In the genomic region with DNA sequence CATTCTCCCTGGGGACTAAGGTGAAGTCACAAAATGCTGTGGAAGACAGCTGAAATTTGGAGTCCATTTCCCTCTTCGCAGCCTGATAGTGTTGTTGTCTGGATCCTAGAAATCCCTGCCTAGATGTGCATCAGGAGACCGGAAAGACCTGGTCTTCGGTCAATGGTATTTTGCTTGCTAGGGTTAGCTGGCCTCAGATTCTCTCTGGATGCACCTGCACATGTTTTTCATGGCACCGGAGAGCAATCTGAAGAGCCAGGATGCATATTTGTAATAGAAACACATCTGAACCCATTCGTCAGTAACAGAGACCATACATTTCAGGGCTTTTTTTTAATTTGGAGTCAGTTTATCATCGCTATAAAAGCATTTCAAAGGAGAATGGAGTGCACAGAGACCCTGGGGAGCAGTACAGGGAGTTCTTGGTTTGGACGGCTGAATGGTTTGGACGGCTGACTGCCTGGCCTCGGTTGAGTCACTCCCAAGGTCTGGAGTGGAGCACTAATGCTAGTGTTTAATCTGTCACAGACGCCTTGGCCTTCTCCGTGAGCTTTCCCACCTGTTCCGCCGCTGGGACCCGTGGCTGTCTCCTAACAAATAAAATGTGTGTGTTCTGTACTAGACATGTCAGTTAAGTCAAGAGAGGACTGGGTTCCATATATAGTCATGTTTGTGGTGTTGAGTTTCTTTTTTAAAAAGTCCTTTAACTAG, we compare ENCODE assay signal across 15 cellular contexts. TPM values are rescaled to one million over a fixed set of nuclear protein-coding genes. Genes with fewer than 3 reads are reported as not detected.
A peak's percentile ranks its signal among the peaks of the same experiment; 100 is the strongest.
DNase-seq lines count a peak whose midpoint lies in the region; ATAC-seq and TF ChIP-seq lines count a peak whose summit lies in the region.
"Had no signal": no experiment of that assay in that cellular context is flagged by ENCODE, and none has a peak within 500 bp of the region (broad histone marks: within the 10 kb centered on the region; RNA-seq: fewer than 3 reads in every experiment).

No MANE protein-coding gene starts in this region.

- no peak overlapping the region for H3K4ac ChIP-seq in neuronal stem cell (ENCODE audit: low read length)

- peak overlapping the region; percentile 86 for H2AFZ ChIP-seq in neuronal stem cell (ENCODE audit: low read length)
- H2AFZ ChIP-seq: hepatocyte had no signal

- in situ Hi-C loops in astrocyte of the spinal cord (cut with HindIII; ENCODE audit: low sequenced_read_pairs): no loop called here

- no peak overlapping the region for H4K8ac ChIP-seq in neuronal stem cell (ENCODE audit: low read depth, low read length)

- DNase-seq in astrocyte of the spinal cord (ENCODE audit: low read depth, low spot score) (peak; percentile 10), heart right ventricle (peak; percentile 63 to 74), neuronal stem cell (ENCODE audit: low spot score) (no peak), uterus (peak; percentile 89 to 92), NCI-H2171 (lab: John Stamatoyannopoulos, UW) (no peak), NCI-H1436 treated with DMSO at 0.1 percent for 48 hours (lab: John Stamatoyannopoulos, UW) (no peak)
- DNase-seq: activated naive CD8-positive, alpha-beta T cell treated with anti-CD3 and anti-CD28 coated beads, Interleukin-2, amount 10 ng/mL, durations not matched to agents 7 days and 5 days; CD4-positive, alpha-beta memory T cell; H9; stimulated activated CD4-positive, alpha-beta T cell treated with anti-CD3 and anti-CD28 coated beads, Interleukin-4, amount 100 ng/mL, for 4 hours; stimulated activated naive CD4-positive, alpha-beta T cell treated with Interleukin-2 at 50 U/mL for 16 hours had no signal

- H3K4me3 ChIP-seq in astrocyte of the spinal cord (ENCODE audit: low read depth, low read length): no peak overlapping the region
- H3K4me3 ChIP-seq in heart right ventricle: no peak overlapping the region
- H3K4me3 ChIP-seq in neuronal stem cell (ENCODE audit: low read length in 2 of 2): no peak overlapping the region
- H3K4me3 ChIP-seq in uterus: no peak overlapping the region
- H3K4me3 ChIP-seq: hepatocyte, prostate gland had no signal

- no peak overlapping the region for H2BK120ac ChIP-seq in neuronal stem cell (ENCODE audit: low read depth, low read length)

- TF ChIP-seq CTCF in astrocyte of the spinal cord (IDR thresholded peaks at IDR 0.05; ENCODE audit: low read depth, low read length) (no peak), heart right ventricle (IDR thresholded peaks at IDR 0.05) (no peak), uterus (IDR thresholded peaks at IDR 0.05) (no peak)

- ATAC-seq in heart right ventricle (peak; percentile 76 to 93 (median 86)), HG03342 (IDR thresholded peaks at IDR 0.05; ENCODE audit: unreplicated experiment) (no peak)

- H3K4me1 ChIP-seq in heart right ventricle: peaks cover 5 to 29% (median 19%) of the 10 kb centered on the region in 9 donors
- H3K4me1 ChIP-seq in neuronal stem cell (ENCODE audit: control insufficient read depth in 2 of 2, insufficient read depth in 1 of 2, low read depth in 1 of 2, low read length in 2 of 2): peaks cover 5 to 9% of the 10 kb centered on the region in 2 donors
- H3K4me1 ChIP-seq in uterus: peaks cover 0 to 9% of the 10 kb centered on the region in 2 donors
- H3K4me1 ChIP-seq: prostate gland had no signal

- no peaks in the 10 kb centered on the region for H3K36me3 ChIP-seq in heart right ventricle
- H3K36me3 ChIP-seq in neuronal stem cell (replicated peaks in 1 of 2; ENCODE audit: control insufficient read depth in 2 of 2, insufficient read depth in 2 of 2, low read length in 2 of 2): no peaks in the 10 kb centered on the region
- no peaks in the 10 kb centered on the region for H3K36me3 ChIP-seq in uterus
- H3K36me3 ChIP-seq: prostate gland had no signal

- no peaks in the 10 kb centered on the region for H3K9me3 ChIP-seq in heart right ventricle
- H3K9me3 ChIP-seq in neuronal stem cell (replicated peaks in 1 of 2; ENCODE audit: control insufficient read depth in 2 of 2, insufficient read depth in 1 of 2, low read depth in 1 of 2, low read length in 2 of 2): no peaks in the 10 kb centered on the region
- H3K9me3 ChIP-seq in uterus: no peaks in the 10 kb centered on the region
- H3K9me3 ChIP-seq: prostate gland had no signal

- H3K27me3 ChIP-seq in heart right ventricle (peaks cover 0 to 9% (median 0%) of the 10 kb centered on the region in 7 donors), neuronal stem cell (ENCODE audit: control insufficient read depth in 3 of 3, insufficient read depth in 3 of 3, low read depth in 1 of 3, low read length in 3 of 3) (peaks cover 0 to 36% (median 0%) of the 10 kb centered on the region in 3 experiments), uterus (no peaks in the 10 kb centered on the region)

- no peaks in the 10 kb centered on the region for H3K79me1 ChIP-seq in neuronal stem cell (ENCODE audit: low read depth, low read length)

- no peak overlapping the region for H4K91ac ChIP-seq in neuronal stem cell (ENCODE audit: low read depth, low read length, poor library complexity)

- H3K27ac ChIP-seq in heart right ventricle: peak overlapping the region in 7 of 10 donors; percentile 34 to 80 (median 61)
- H3K27ac ChIP-seq in neuronal stem cell (replicated peaks; ENCODE audit: low read length): no peak overlapping the region
- peak overlapping the region; percentile 81 to 85 for H3K27ac ChIP-seq in uterus
- H3K27ac ChIP-seq: hepatocyte had no signal

- H3K9ac ChIP-seq in neuronal stem cell (ENCODE audit: low read depth, low read length, poor library complexity): no peak overlapping the region

- H2AK5ac ChIP-seq in neuronal stem cell (ENCODE audit: low read depth, low read length): no peak overlapping the region

- H3K23ac ChIP-seq in neuronal stem cell (ENCODE audit: low read depth, low read length, poor library complexity): no peak overlapping the region

- WGBS in heart right ventricle, 2 donors: 65 to 67% methylated on average over 14 of the region's 14 CpGs
- WGBS in neuronal stem cell (ENCODE audit: extremely low coverage in 2 of 2, insufficient read length in 2 of 2, insufficient replicate concordance in 1 of 2), 2 donors: no CpG with 5 or more reads among the region's 14 CpGs

- H2BK12ac ChIP-seq in neuronal stem cell (ENCODE audit: low read length): no peak overlapping the region

- H2BK15ac ChIP-seq in neuronal stem cell (ENCODE audit: low read length): no peak overlapping the region

- no peak for TF ChIP-seq POLR2A in uterus (IDR thresholded peaks at IDR 0.05)

- no peak overlapping the region for H3K4me2 ChIP-seq in neuronal stem cell (ENCODE audit: insufficient read depth, low read length, poor library complexity, severe bottlenecking)
- H3K4me2 ChIP-seq: hepatocyte had no signal

- H3K18ac ChIP-seq in neuronal stem cell (ENCODE audit: low read length): no peak overlapping the region

- no peak overlapping the region for H3K14ac ChIP-seq in neuronal stem cell (ENCODE audit: low read length)

- intact Hi-C loops in heart right ventricle (cut with DNase I): no loop called here
- intact Hi-C loops in uterus (cut with DNase I; ENCODE audit: low total_unique reads): no loop called here

- no peak overlapping the region for H2BK5ac ChIP-seq in neuronal stem cell (ENCODE audit: low read length)

RNA-seq across cellular contexts. Expression of a gene that starts 7.5 kb away (rescaled TPM):
- total RNA-seq in heart right ventricle (100 to 1,000 TPM; 112 to 846 (median 292) TPM), uterus (100 to 1,000 TPM; 131 to 771 (median 450) TPM)
- polyA plus RNA-seq in heart right ventricle: 100 to 1,000 TPM; 120 to 538 TPM
- 8.0 TPM for polyA plus RNA-seq in neuronal stem cell (2013, experiment 1 of 2)
- 7.3 TPM for polyA plus RNA-seq in neuronal stem cell (2013, experiment 2 of 2)
- total RNA-seq: activated naive CD8-positive, alpha-beta T cell treated with anti-CD3 and anti-CD28 coated beads, Interleukin-2, amount 10 ng/mL, durations not matched to agents 7 days and 5 days; CD4-positive, alpha-beta memory T cell; HT-29 had no signal
- polyA plus RNA-seq: CD4-positive, alpha-beta memory T cell had no signal

Comparison
In these comparisons a context has a peak if more than half of its experiments do, and no peak if none do; other contexts are left out.
1. DNase-seq: peak in astrocyte of the spinal cord (single experiment), heart right ventricle (2 of 2) and uterus (2 of 2); none in neuronal stem cell (single experiment), NCI-H2171 (single experiment) and NCI-H1436 treated with DMSO at 0.1 percent for 48 hours (single experiment).